In genomic region chr7:23545493-23545892, GRCh38 we compare ENCODE assay signal across 17 cellular contexts.
"Had no signal": no experiment of that assay in that cellular context is flagged by ENCODE, and none has a peak within 500 bp of the region (broad histone marks: within the 10 kb centered on the region; RNA-seq: fewer than 3 reads in every experiment).

No MANE protein-coding gene starts in this region.

- H3K4me3 ChIP-seq: ascending aorta, tibial artery had no signal

- H3K4me1 ChIP-seq: ascending aorta, foreskin keratinocyte, tibial artery had no signal

- H3K9me3 Mint-ChIP-seq: activated CD4-positive, alpha-beta T cell treated with anti-CD3 and anti-CD28 coated beads, Interleukin-2, amount 10 ng/mL, durations not matched to agents 24 days and 14 days; dendritic cell treated with granulocyte-macrophage colony-stimulating factor and Interleukin-4, amounts not matched to agents 40 ng/mL and 50 ng/mL, for 4 days; naive thymus-derived CD8-positive, alpha-beta T cell; stimulated activated naive B cell treated with anti-CD40 and anti-IgM and Interleukin-4, amounts not matched to agents 10 μg/mL and 1 μg/mL and 100 μg/mL, for 72 hours had no signal

- H3K27ac Mint-ChIP-seq: activated CD4-positive, alpha-beta T cell treated with anti-CD3 and anti-CD28 coated beads, Interleukin-2, amount 10 ng/mL, durations not matched to agents 24 days and 14 days; dendritic cell treated with granulocyte-macrophage colony-stimulating factor and Interleukin-4, amounts not matched to agents 40 ng/mL and 50 ng/mL, for 4 days had no signal

- DNase-seq: activated CD4-positive, alpha-beta T cell treated with anti-CD3 and anti-CD28 coated beads, Interleukin-2, amount 10 ng/mL, durations not matched to agents 24 days and 14 days; activated CD4-positive, CD25-positive, alpha-beta regulatory T cell; activated CD8-positive, alpha-beta memory T cell treated with anti-CD3 and anti-CD28 coated beads for 24 hours; effector memory CD4-positive, alpha-beta T cell; glutamatergic neuron; hypothalamus; left ventricle myocardium superior; tibial artery had no signal

- H3K36me3 Mint-ChIP-seq: naive thymus-derived CD8-positive, alpha-beta T cell; stimulated activated naive B cell treated with anti-CD40 and anti-IgM and Interleukin-4, amounts not matched to agents 10 μg/mL and 1 μg/mL and 100 μg/mL, for 72 hours had no signal

- H3K4me3 Mint-ChIP-seq: activated CD4-positive, alpha-beta T cell treated with anti-CD3 and anti-CD28 coated beads, Interleukin-2, amount 10 ng/mL, durations not matched to agents 24 days and 14 days; dendritic cell treated with granulocyte-macrophage colony-stimulating factor and Interleukin-4, amounts not matched to agents 40 ng/mL and 50 ng/mL, for 4 days; naive thymus-derived CD8-positive, alpha-beta T cell had no signal

- H3K36me3 ChIP-seq: ascending aorta, neutrophil, tibial artery had no signal

- H3K27me3 Mint-ChIP-seq: naive thymus-derived CD8-positive, alpha-beta T cell; stimulated activated naive B cell treated with anti-CD40 and anti-IgM and Interleukin-4, amounts not matched to agents 10 μg/mL and 1 μg/mL and 100 μg/mL, for 72 hours had no signal

- H3K27ac ChIP-seq: ascending aorta, foreskin keratinocyte, neutrophil, tibial artery had no signal

- FAIRE-seq: bronchial epithelial cell, TTC549, urothelium cell line had no signal

- H3K9me3 ChIP-seq: ascending aorta, neutrophil, tibial artery had no signal

- H3K27me3 ChIP-seq: ascending aorta, foreskin keratinocyte, tibial artery had no signal

- ATAC-seq: left ventricle myocardium superior had no signal
